Comparison of ENCODE assay signal across 1 cellular context in genomic region chr11:45994421-45995341, GRCh38.
TF ChIP-seq lines count a peak whose summit lies in the region.

No MANE protein-coding gene starts in this region.

TF ChIP-seq in K562, 482 proteins besides CTCF, POLR2A, EP300 and RAD21 (continued from another document and continues in another):
- TF ChIP-seq TRIM25 (IDR thresholded peaks at IDR 0.05; ENCODE audit: borderline replicate concordance) (no peak), SIRT6 (IDR thresholded peaks at IDR 0.05; ENCODE audit: low read depth, low read length) (no peak), RBM39 (optimal IDR thresholded peaks at IDR 0.05; ENCODE audit: low read depth, low read length) (no peak), ZNF79 (CRISPR knock-in tag; IDR thresholded peaks at IDR 0.05; ENCODE audit: low read depth) (no peak), SMAD4 (CRISPR knock-in tag; conservative IDR thresholded peaks at IDR 0.05) (peak; percentile 71), NFIC (IDR thresholded peaks at IDR 0.05) (peak; percentile 84), E2F5 (CRISPR knock-in tag; IDR thresholded peaks at IDR 0.05) (no peak), TRIM24 (IDR thresholded peaks at IDR 0.05) (peak; percentile 88 to 90), CREB5 (CRISPR knock-in tag; IDR thresholded peaks at IDR 0.05) (no peak), SREBF2 (CRISPR knock-in tag; IDR thresholded peaks at IDR 0.05) (no peak), THRAP3 (IDR thresholded peaks at IDR 0.05; ENCODE audit: borderline replicate concordance) (0 out of 2 replicates have a peak, but pooled peaks have one; percentile 48), ZHX1 (conservative IDR thresholded peaks at IDR 0.05; ENCODE audit: low read length) (no peak), CREB3 (tag; conservative IDR thresholded peaks at IDR 0.05; ENCODE audit: low read depth) (0 out of 2 replicates have a peak, but pooled peaks have one; percentile 23), MYC (IDR thresholded peaks at IDR 0.05; ENCODE audit: low read depth, low read length) (peak; percentile 71), MYC (CRISPR knock-in tag; IDR thresholded peaks at IDR 0.05; ENCODE audit: borderline replicate concordance, low read depth) (no peak), ZNF12 (CRISPR knock-in tag; IDR thresholded peaks at IDR 0.05) (no peak), SLC30A9 (CRISPR knock-in tag; IDR thresholded peaks at IDR 0.05) (no peak), SRSF3 (IDR thresholded peaks at IDR 0.05; ENCODE audit: insufficient read depth, low read length) (no peak), YY1 (IDR thresholded peaks at IDR 0.05; ENCODE audit: borderline replicate concordance in 1 of 3, control insufficient read depth in 1 of 3, extremely low read depth in 1 of 3, insufficient read depth in 3 of 3, insufficient read length in 1 of 3, insufficient replicate concordance in 2 of 3, low read depth in 1 of 3, low read length in 2 of 3) (peak in 1 of 3 experiments; percentile 87), ETV6 (IDR thresholded peaks at IDR 0.05; ENCODE audit: borderline replicate concordance in 1 of 2, low read depth in 2 of 2, low read length in 1 of 2) (no peak), ETV6 (CRISPR knock-in tag; IDR thresholded peaks at IDR 0.05; ENCODE audit: borderline replicate concordance) (no peak), RBM17 (IDR thresholded peaks at IDR 0.05; ENCODE audit: borderline replicate concordance, low read depth, low read length) (no peak), MGA (IDR thresholded peaks at IDR 0.05) (no peak; the same call in 1 of the 2 replicates), KHSRP (IDR thresholded peaks at IDR 0.05) (no peak), RBM34 (IDR thresholded peaks at IDR 0.05; ENCODE audit: borderline replicate concordance, insufficient read depth, low read length) (no peak), POLR3G (IDR thresholded peaks at IDR 0.05; ENCODE audit: extremely low read depth, insufficient read length, insufficient replicate concordance) (no peak), MAFK (IDR thresholded peaks at IDR 0.05; ENCODE audit: low read length) (peak; percentile 90), CREB1 (IDR thresholded peaks at IDR 0.05) (peak; percentile 83), CREB1 (CRISPR knock-in tag; IDR thresholded peaks at IDR 0.05) (peak; percentile 57; the same call in 1 of the 2 replicates), DIDO1 (tag; IDR thresholded peaks at IDR 0.05; ENCODE audit: low read depth) (no peak), TAF1 (IDR thresholded peaks at IDR 0.05; ENCODE audit: control insufficient read depth, extremely low read depth, insufficient read depth, low read length, severe bottlenecking) (peak; percentile 72), XRCC4 (IDR thresholded peaks at IDR 0.05; ENCODE audit: extremely low read depth, insufficient read depth, insufficient read length) (no peak), SMAD1 (IDR thresholded peaks at IDR 0.05; ENCODE audit: low read depth, low read length, partially characterized antibody) (no peak), BRF1 (IDR thresholded peaks at IDR 0.05; ENCODE audit: borderline replicate concordance, extremely low read depth, insufficient read length) (no peak), ARID3A (IDR thresholded peaks at IDR 0.05; ENCODE audit: borderline replicate concordance, low read depth, low read length) (peak; percentile 87; the same call in 1 of the 2 replicates)
